In the genomic region with DNA sequence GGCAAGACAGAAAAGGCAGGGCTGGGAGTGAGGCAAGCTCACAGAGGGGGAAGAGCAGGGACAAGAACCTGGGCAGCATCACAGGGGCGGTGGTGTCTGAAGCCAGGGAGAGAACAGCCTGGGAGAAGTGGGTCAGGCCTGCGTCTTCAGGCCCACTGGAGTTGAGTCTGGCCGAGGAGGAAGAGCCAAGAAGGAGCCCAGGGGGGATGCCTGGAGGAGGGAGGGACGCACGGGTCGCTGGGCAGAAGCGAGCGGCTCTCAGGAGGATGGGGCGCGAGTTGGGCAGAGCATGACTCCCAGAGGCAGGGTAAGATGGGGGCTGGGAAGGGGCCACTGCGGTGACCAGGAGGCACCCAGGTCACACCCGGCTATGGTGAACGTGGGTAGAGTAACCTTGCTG, we compare ENCODE assay signal across 21 cellular contexts. TPM values are rescaled to one million over a fixed set of nuclear protein-coding genes. Genes with fewer than 3 reads are reported as not detected.
DNase-seq lines count a peak whose midpoint lies in the region; TF ChIP-seq lines count a peak whose summit lies in the region.
"Had no signal": no experiment of that assay in that cellular context is flagged by ENCODE, and none has a peak within 500 bp of the region (broad histone marks: within the 10 kb centered on the region; RNA-seq: fewer than 3 reads in every experiment).

No MANE protein-coding gene starts in this region.

- no peak overlapping the region for H3K4me3 ChIP-seq in breast epithelium
- H3K4me3 ChIP-seq in thyroid gland (replicated peaks in 1 of 3), result no peak overlapping the region
- H3K4me3 ChIP-seq: SJCRH30 had no signal

- no peaks in the 10 kb centered on the region for H3K79me2 ChIP-seq in H9 (ENCODE audit: insufficient read depth, low read length)

- no peak overlapping the region for H2BK5ac ChIP-seq in H9 (ENCODE audit: insufficient read length, low read length)

- no peak overlapping the region for H3K56ac ChIP-seq in H9 (ENCODE audit: insufficient read length, low read depth, low read length)

- no peak overlapping the region for H3K23ac ChIP-seq in H9 (ENCODE audit: insufficient read length, low read depth, low read length)

- H3T11ph ChIP-seq in H9 (ENCODE audit: low read length), result no peak overlapping the region

- no peak overlapping the region for H2BK15ac ChIP-seq in H9 (ENCODE audit: low read depth, low read length)

- H4K8ac ChIP-seq in H9 (replicated peaks; ENCODE audit: insufficient read length, low read depth, low read length), result no peak overlapping the region

- no peak overlapping the region for H3K4me2 ChIP-seq in H9 (ENCODE audit: insufficient read depth, insufficient read length, low read length)

- no peak overlapping the region for H3K9ac ChIP-seq in H9 (ENCODE audit: extremely low read depth, insufficient read length, low read length)

- H3K4me1 ChIP-seq in breast epithelium, result peaks cover 4 to 17% of the 10 kb centered on the region in 2 donors
- H3K4me1 ChIP-seq in H9 (ENCODE audit: insufficient read depth, low read length), result no peaks in the 10 kb centered on the region
- H3K4me1 ChIP-seq in thyroid gland, result peaks cover 1 to 4% of the 10 kb centered on the region in 2 donors
- H3K4me1 ChIP-seq: SJCRH30 had no signal

- H2AK5ac ChIP-seq in H9 (ENCODE audit: insufficient read length, low read length), result no peak overlapping the region

- DNase-seq in MCF 10A (ENCODE audit: unreplicated experiment) (no peak), breast epithelium (ENCODE audit: low spot score in 2 of 2) (no peak), H9 (no peak), left kidney (ENCODE audit: low read depth, low spot score) (peak; percentile 51), retina (peak; percentile 60), thyroid gland (no peak), hepatic stellate cell (ENCODE audit: low spot score) (no peak), NCI-H2196 (lab: John Stamatoyannopoulos, UW; ENCODE audit: unreplicated experiment) (no peak)
- DNase-seq: ACHN; C1 segment of cervical spinal cord; CD8-positive, alpha-beta memory T cell; DMS53; GDM1; Karpas-422; NCI-H1694; NCI-H2081; NCI-H2171; NCI-H524 treated with DMSO at 0.1 percent for 48 hours; NCI-H82; SJCRH30 had no signal

- CTCF ChIA-PET in MCF 10A (lab: Yijun Ruan, JAX), result no interaction called here

- H3K36me3 Mint-ChIP-seq in MCF 10A (ENCODE audit: insufficient read depth, unreplicated experiment) (peaks cover 6% of the 10 kb centered on the region), H9 (ENCODE audit: insufficient read depth in 1 of 3, low read depth in 3 of 3) (peaks cover 0 to 11% (median 3%) of the 10 kb centered on the region in 3 experiments; a peak in 2 of 7 replicates)
- H3K36me3 Mint-ChIP-seq: CD8-positive, alpha-beta memory T cell had no signal

- no peak overlapping the region for H3K4ac ChIP-seq in H9 (ENCODE audit: low read depth, low read length)

- no peaks in the 10 kb centered on the region for H3K36me3 ChIP-seq in breast epithelium
- H3K36me3 ChIP-seq in thyroid gland, result no peaks in the 10 kb centered on the region
- H3K36me3 ChIP-seq: SJCRH30 had no signal

- H3K79me1 ChIP-seq in H9 (ENCODE audit: insufficient read depth, low read depth, low read length, poor library complexity, severe bottlenecking), result no peaks in the 10 kb centered on the region

- intact Hi-C loops in MCF 10A (cut with micrococcal nuclease), result no loop called here
- intact Hi-C loops in breast epithelium (cut with DNase I; ENCODE audit: low total_unique reads), result no loop called here
- intact Hi-C loops in thyroid gland (cut with DNase I), result no loop called here

- no peaks in the 10 kb centered on the region for H3K27me3 Mint-ChIP-seq in MCF 10A (ENCODE audit: insufficient read depth, unreplicated experiment)
- H3K27me3 Mint-ChIP-seq in H9 (ENCODE audit: low read depth), result no peaks in the 10 kb centered on the region; the same call in 1 of the 2 replicates

- H3K27ac Mint-ChIP-seq in MCF 10A (ENCODE audit: low read depth, unreplicated experiment) (peak overlapping the region; percentile 28), H9 (peak overlapping the region; percentile 30 to 77 (median 58); a peak in 3 of 7 replicates)
- H3K27ac Mint-ChIP-seq: CD8-positive, alpha-beta memory T cell had no signal

- H3K4me1 Mint-ChIP-seq in MCF 10A (ENCODE audit: insufficient read depth, unreplicated experiment), result peaks cover 32% of the 10 kb centered on the region
- H3K4me1 Mint-ChIP-seq in H9, result peaks cover 11 to 30% of the 10 kb centered on the region in 2 experiments

- H3K9me3 Mint-ChIP-seq in MCF 10A (ENCODE audit: unreplicated experiment) (no peaks in the 10 kb centered on the region), H9 (no peaks in the 10 kb centered on the region)
- H3K9me3 Mint-ChIP-seq: CD8-positive, alpha-beta memory T cell had no signal

- no peak for TF ChIP-seq CTCF in MCF 10A (IDR thresholded peaks at IDR 0.05; ENCODE audit: unreplicated experiment)
- no peak for TF ChIP-seq CTCF in breast epithelium (IDR thresholded peaks at IDR 0.05)
- TF ChIP-seq CTCF in H9 (conservative IDR thresholded peaks at IDR 0.05), result no peak
- no peak for TF ChIP-seq CTCF in thyroid gland (IDR thresholded peaks at IDR 0.05)

- no peak overlapping the region for H2BK20ac ChIP-seq in H9 (ENCODE audit: low read depth, low read length, poor library complexity, severe bottlenecking)

- POLR2A ChIA-PET in MCF 10A (lab: Yijun Ruan, JAX), result interaction anchor here (0.7 kb wide), 1 partner anchor 10 kb away, joined by 3 read pairs; no protein-coding TSS in a partner anchor

- TF ChIP-seq POLR2A in breast epithelium (IDR thresholded peaks at IDR 0.05) (no peak), thyroid gland (IDR thresholded peaks at IDR 0.05) (no peak)

- no peak overlapping the region for H2AFZ ChIP-seq in H9 (ENCODE audit: low read length)

- H2BK120ac ChIP-seq in H9 (ENCODE audit: low read depth, low read length, poor library complexity, severe bottlenecking), result no peak overlapping the region

- no peak overlapping the region for H4K5ac ChIP-seq in H9 (ENCODE audit: insufficient read length, low read depth, low read length)

- no CpG with 5 or more reads among the region's 13 CpGs for WGBS in H9 (ENCODE audit: extremely low coverage, insufficient read length, low lambda C conversion rate)
- WGBS in thyroid gland, 2 donors, result 78 to 79% methylated on average over 13 of the region's 13 CpGs

- no peaks in the 10 kb centered on the region for H3K9me3 ChIP-seq in breast epithelium
- no peaks in the 10 kb centered on the region for H3K9me3 ChIP-seq in H9 (ENCODE audit: control insufficient read depth, low read depth, low read length)
- no peaks in the 10 kb centered on the region for H3K9me3 ChIP-seq in thyroid gland
- H3K9me3 ChIP-seq: SJCRH30 had no signal

- H3K4me3 Mint-ChIP-seq in MCF 10A (ENCODE audit: unreplicated experiment), result no peak overlapping the region
- H3K4me3 Mint-ChIP-seq in H9, result no peak overlapping the region
- H3K4me3 Mint-ChIP-seq: CD8-positive, alpha-beta memory T cell had no signal

- no peak overlapping the region for H3K18ac ChIP-seq in H9 (ENCODE audit: insufficient read length, low read depth, low read length)

- no peaks in the 10 kb centered on the region for H4K20me1 ChIP-seq in H9 (ENCODE audit: control insufficient read depth, insufficient read depth, insufficient read length)

- H3K27me3 ChIP-seq in breast epithelium (no peaks in the 10 kb centered on the region), H9 (ENCODE audit: insufficient read depth, low read length) (no peaks in the 10 kb centered on the region), thyroid gland (no peaks in the 10 kb centered on the region)
- H3K27me3 ChIP-seq: SJCRH30 had no signal

- H2BK12ac ChIP-seq in H9 (ENCODE audit: insufficient read length, low read depth, low read length), result no peak overlapping the region

- H3K27ac ChIP-seq in breast epithelium (no peak overlapping the region), H9 (ENCODE audit: insufficient read length, low read depth, low read length) (no peak overlapping the region), thyroid gland (no peak overlapping the region)
- H3K27ac ChIP-seq: 22Rv1, SJCRH30 had no signal

- H3K14ac ChIP-seq in H9 (ENCODE audit: insufficient read depth, low read length), result no peak overlapping the region

- no peak overlapping the region for H4K91ac ChIP-seq in H9 (ENCODE audit: insufficient read length, low read depth, low read length)

- no TSS peak for BruUV-seq in MCF 10A (replicated peaks; lab: Mats Ljungman, UMichigan)

- H3K23me2 ChIP-seq in H9 (ENCODE audit: insufficient read length, low read depth, low read length, poor library complexity, severe bottlenecking), result no peaks in the 10 kb centered on the region

RNA-seq across cellular contexts. Expression of gene LRFN4, which starts 18.5 kb away (rescaled TPM):
- 30.4 and 39.9 TPM in 2 replicates for total RNA-seq in MCF 10A (2022)
- 10 to 100 TPM in 2 of 3 donors, 1 to 10 TPM in 1; 5.2 to 14.4 (median 11.7) TPM for total RNA-seq in breast epithelium
- total RNA-seq in H9 (2021), result 65.1 and 66.7 TPM in 2 replicates
- 1 to 10 TPM; 4.7 to 7.5 (median 5.9) TPM for total RNA-seq in thyroid gland

RNA-seq across cellular contexts. Expression of gene RCE1, which starts 32.1 kb away (rescaled TPM):
- total RNA-seq in MCF 10A (2022) (23.3 and 27.7 TPM in 2 replicates), breast epithelium (10 to 100 TPM; 10.7 to 23.9 (median 21.5) TPM), H9 (2021) (49.0 and 52.5 TPM in 2 replicates), thyroid gland (10 to 100 TPM; 10.8 to 23.6 (median 16.1) TPM)

Comparison
In these comparisons a context has a peak if more than half of its experiments do, and no peak if none do; other contexts are left out.
1. DNase-seq: peak in left kidney (single experiment) and retina (single experiment); none in MCF 10A (single experiment), breast epithelium (0 of 2), H9 (single experiment), thyroid gland (0 of 2), hepatic stellate cell (single experiment) and NCI-H2196 (single experiment).